In genomic region chr19:53195265-53195879, GRCh38 we compare ENCODE assay signal across 1 cellular context.
TF ChIP-seq lines count a peak whose summit lies in the region.

No MANE protein-coding gene starts in this region.

TF ChIP-seq in SK-N-SH treated with all-trans-retinoic acid at 6 μM for 48 hours, 23 proteins besides CTCF, POLR2A, EP300 and RAD21 (continued from another document):
- no peak for TF ChIP-seq PATZ1 (CRISPR knock-in tag; IDR thresholded peaks at IDR 0.05; ENCODE audit: borderline replicate concordance)
- TF ChIP-seq ISL1 (CRISPR knock-in tag; IDR thresholded peaks at IDR 0.05): no peak
- no peak for TF ChIP-seq ESRRG (CRISPR knock-in tag; IDR thresholded peaks at IDR 0.05)
- TF ChIP-seq BACH2 (CRISPR knock-in tag; IDR thresholded peaks at IDR 0.05; ENCODE audit: borderline replicate concordance): no peak
- no peak for TF ChIP-seq TCF4 (CRISPR knock-in tag; IDR thresholded peaks at IDR 0.05; ENCODE audit: borderline replicate concordance)
- TF ChIP-seq TOX (CRISPR knock-in tag; IDR thresholded peaks at IDR 0.05; ENCODE audit: borderline replicate concordance): no peak
